In the genomic region with DNA sequence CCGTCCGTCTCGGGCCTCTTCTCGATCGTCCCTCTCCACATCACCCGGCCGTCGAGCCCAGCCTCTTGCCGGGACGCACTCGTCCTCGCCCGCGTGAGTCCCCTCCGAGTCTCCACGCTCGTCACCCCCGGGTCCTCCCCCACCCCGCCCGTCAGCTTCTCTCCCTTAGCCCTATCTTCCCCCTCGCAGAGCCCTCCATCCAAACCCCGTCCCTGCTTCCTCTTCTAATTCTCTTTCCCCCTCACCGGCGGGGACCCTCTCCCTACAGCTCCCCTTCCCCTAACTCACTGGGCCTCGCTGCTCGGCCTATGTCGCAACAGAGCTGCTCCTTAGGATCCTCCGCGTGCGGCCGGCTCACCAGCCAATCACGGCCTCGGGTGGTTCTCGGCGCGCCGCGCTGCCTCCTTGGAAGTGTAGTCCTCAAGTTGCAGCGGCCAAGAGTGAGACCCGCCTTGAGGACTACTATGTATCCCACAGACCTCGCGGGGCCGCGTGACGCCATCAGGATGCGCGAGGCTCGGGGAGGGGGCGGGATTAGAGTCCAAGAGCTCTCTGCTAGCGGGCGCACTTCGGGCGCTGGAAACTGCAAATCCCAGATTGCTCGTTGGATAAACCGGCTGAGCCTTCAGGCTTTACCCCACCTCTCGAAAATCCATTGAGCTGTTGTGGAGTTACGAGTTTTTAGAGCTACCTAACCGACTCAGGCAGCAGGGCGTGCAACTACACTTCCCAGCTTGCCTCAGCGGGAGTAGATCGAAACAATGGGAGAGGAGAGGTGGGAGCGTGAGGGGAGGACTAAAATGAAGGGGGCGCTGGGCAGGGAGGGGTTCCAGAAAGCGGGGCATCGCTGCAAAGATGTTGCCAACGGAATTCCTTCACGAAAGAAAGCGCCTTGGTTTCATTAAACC, we compare ENCODE assay signal across 8 cellular contexts. TPM values are rescaled to one million over a fixed set of nuclear protein-coding genes. Genes with fewer than 3 reads are reported as not detected.
DNase-seq lines count a peak whose midpoint lies in the region; ATAC-seq and TF ChIP-seq lines count a peak whose summit lies in the region.

Gene ABCF2 (minus strand): TSS at position 331 of the 908 bp plus-strand sequence. CDS start 747 bp downstream, outside the sequence.

- no peak for TF ChIP-seq RAD21 in IMR-90 (IDR thresholded peaks at IDR 0.05; ENCODE audit: low read length)

- peak within 1 kb of the TSS; percentile 63 for H3K56ac ChIP-seq in IMR-90 (ENCODE audit: extremely low read depth, insufficient read depth, low read length)

- no peaks in the 10 kb centered on the region for H4K20me1 ChIP-seq in IMR-90 (ENCODE audit: insufficient read depth, low read length)

- peak within 1 kb of the TSS; percentile 40; the same call in 1 of the 2 replicates for H3K23ac ChIP-seq in IMR-90 (ENCODE audit: low read depth, low read length)

- peak within 1 kb of the TSS; percentile 93 for H2AK9ac ChIP-seq in IMR-90 (replicated peaks; ENCODE audit: low read depth, low read length, poor library complexity)

- H3K4me3 ChIP-seq in IMR-90 (ENCODE audit: insufficient read depth, low read depth, low read length) = peak within 1 kb of the TSS; percentile 85
- peak within 1 kb of the TSS; percentile 54 for H3K4me3 ChIP-seq in mononuclear cell (ENCODE audit: low read length)

- peak within 1 kb of the TSS; percentile 92 for H3K4me2 ChIP-seq in IMR-90 (ENCODE audit: low read depth, low read length)

- peak within 1 kb of the TSS; percentile 37; the same call in 1 of the 2 replicates for H2AK5ac ChIP-seq in IMR-90 (ENCODE audit: low read depth, low read length)

- in situ Hi-C loops in IMR-90 (cut with MboI; ENCODE audit: low sequenced_read_pairs) = no loop called here

- no peak for TF ChIP-seq CTCF in IMR-90 (conservative IDR thresholded peaks at IDR 0.05; ENCODE audit: low read depth, low read length)

- DNase-seq in DMS 273 (lab: John Stamatoyannopoulos, UW; ENCODE audit: unreplicated experiment) (peak; percentile 100), IMR-90 (peak; percentile 99), OCI-M1 (lab: John Stamatoyannopoulos, UW) (peak; percentile 95), activated T-cell treated with anti-CD3 and anti-CD28 coated beads for 24 hours (ENCODE audit: low read depth) (peak; percentile 97), epidermal melanocyte (ENCODE audit: insufficient read length, low spot score) (peak; percentile 99)
- DNase-seq in stimulated activated CD8-positive, alpha-beta memory T cell treated with anti-CD3 and anti-CD28 coated beads, Interleukin-4, amount 100 ng/mL, for 1 hour (ENCODE audit: low read depth in 2 of 2, low spot score in 1 of 2) = peak; percentile 96 to 97

- H3K27me3 ChIP-seq in IMR-90 (ENCODE audit: control insufficient read depth, insufficient read depth, low read length) = no peaks in the 10 kb centered on the region
- no peaks in the 10 kb centered on the region for H3K27me3 ChIP-seq in mononuclear cell (ENCODE audit: insufficient read depth, low read length)

- peak within 1 kb of the TSS; percentile 62 for H3K14ac ChIP-seq in IMR-90 (replicated peaks; ENCODE audit: low read depth, low read length)

- H2BK20ac ChIP-seq in IMR-90 (ENCODE audit: low read depth, low read length) = no peak within 1 kb of the TSS

- peak within 1 kb of the TSS; percentile 55 for H4K91ac ChIP-seq in IMR-90 (ENCODE audit: insufficient read depth, low read depth, low read length)

- H3K79me1 ChIP-seq in IMR-90 (ENCODE audit: low read depth in 1 of 2, low read length in 2 of 2) = peaks cover 15 to 44% of the 10 kb centered on the region in 2 experiments

- POLR2A ChIA-PET in IMR-90 (lab: Charles Lee; ENCODE audit: unreplicated experiment) = interaction anchor here (0.6 to 1.2 kb wide), 6 partner anchors 10 to 1995 kb away, joined by 3 to 9 read pairs (median 4); no protein-coding TSS in a partner anchor

- peak within 1 kb of the TSS; percentile 95 for H3K9ac ChIP-seq in IMR-90 (ENCODE audit: low read depth, low read length)

- H3K9me1 ChIP-seq in IMR-90 (ENCODE audit: insufficient read depth, low read length) = peaks cover 4% of the 10 kb centered on the region

- H3K27ac ChIP-seq in IMR-90 (ENCODE audit: insufficient read depth, low read length) = peak within 1 kb of the TSS; percentile 92

- peaks cover 24% of the 10 kb centered on the region for H3K36me3 ChIP-seq in IMR-90 (ENCODE audit: control insufficient read depth, insufficient read depth, low read length)

- H3K4ac ChIP-seq in IMR-90 (ENCODE audit: low read depth, low read length) = peak within 1 kb of the TSS; percentile 83

- H3K4me1 ChIP-seq in IMR-90 (ENCODE audit: control insufficient read depth, insufficient read depth, low read length) (peaks cover 11% of the 10 kb centered on the region), mononuclear cell (ENCODE audit: insufficient read depth, low read length) (peaks cover 29% of the 10 kb centered on the region)

- CTCF ChIA-PET in IMR-90 (lab: Yijun Ruan, JAX) = interaction anchor here (0.6 to 1.1 kb wide), 2 partner anchors 10 to 78 kb away, joined by 3 to 4 read pairs; no protein-coding TSS in a partner anchor

- ATAC-seq in GM21528 (IDR thresholded peaks at IDR 0.05; ENCODE audit: low FRiP score, unreplicated experiment) = peak; percentile 98
- ATAC-seq in IMR-90 (ENCODE audit: low read depth) = peak; percentile 97

- peak within 1 kb of the TSS; percentile 90 for H2AFZ ChIP-seq in IMR-90 (replicated peaks; ENCODE audit: low read length, poor library complexity)

- 0 out of 2 replicates have a peak within 1 kb of the TSS, but pooled peaks have one; percentile 6 for H2BK120ac ChIP-seq in IMR-90 (ENCODE audit: low read depth, low read length)

- H2BK15ac ChIP-seq in IMR-90 (ENCODE audit: low read depth, low read length) = no peak within 1 kb of the TSS

- H4K8ac ChIP-seq in IMR-90 (ENCODE audit: low read depth in 2 of 2, low read length in 2 of 2) = peak within 1 kb of the TSS; percentile 93 to 98

- dilution Hi-C loops in IMR-90 (cut with HindIII; ENCODE audit: low sequenced_read_pairs, unreplicated experiment) = no loop called here

- H3K9me3 ChIP-seq in IMR-90 (ENCODE audit: control insufficient read depth, insufficient read depth, low read length) = no peaks in the 10 kb centered on the region
- no peaks in the 10 kb centered on the region for H3K9me3 ChIP-seq in mononuclear cell (ENCODE audit: low read depth, low read length)

- intact Hi-C loops in IMR-90 (cut with micrococcal nuclease) = no loop called here

- BruUV-seq in IMR-90 (replicated peaks; lab: Mats Ljungman, UMichigan) = no TSS peak

- peak within 1 kb of the TSS; percentile 94 for H4K5ac ChIP-seq in IMR-90 (ENCODE audit: low read depth, low read length)

- H2BK5ac ChIP-seq in IMR-90 (ENCODE audit: low read depth, low read length, poor library complexity, severe bottlenecking) = peak within 1 kb of the TSS; percentile 71

- H3K18ac ChIP-seq in IMR-90 (ENCODE audit: low read depth, low read length) = peak within 1 kb of the TSS; percentile 53

- 0% methylated on average over 25 of the region's 68 CpGs; no CpG with 5 or more reads in 1 of the 2 experiments for WGBS in IMR-90 (ENCODE audit: extremely low coverage in 2 of 2, insufficient read length in 1 of 2), 2 experiments

- peak; percentile 77 for TF ChIP-seq POLR2A in IMR-90 (IDR thresholded peaks at IDR 0.05; ENCODE audit: low read depth, low read length)

TF ChIP-seq in IMR-90, 13 proteins besides CTCF, POLR2A, EP300 and RAD21:
- TF ChIP-seq MAZ (IDR thresholded peaks at IDR 0.05; ENCODE audit: borderline replicate concordance, low read depth, low read length) = peak; percentile 99
- TF ChIP-seq, protein P1, sequence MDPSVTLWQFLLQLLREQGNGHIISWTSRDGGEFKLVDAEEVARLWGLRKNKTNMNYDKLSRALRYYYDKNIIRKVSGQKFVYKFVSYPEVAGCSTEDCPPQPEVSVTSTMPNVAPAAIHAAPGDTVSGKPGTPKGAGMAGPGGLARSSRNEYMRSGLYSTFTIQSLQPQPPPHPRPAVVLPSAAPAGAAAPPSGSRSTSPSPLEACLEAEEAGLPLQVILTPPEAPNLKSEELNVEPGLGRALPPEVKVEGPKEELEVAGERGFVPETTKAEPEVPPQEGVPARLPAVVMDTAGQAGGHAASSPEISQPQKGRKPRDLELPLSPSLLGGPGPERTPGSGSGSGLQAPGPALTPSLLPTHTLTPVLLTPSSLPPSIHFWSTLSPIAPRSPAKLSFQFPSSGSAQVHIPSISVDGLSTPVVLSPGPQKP (IDR thresholded peaks at IDR 0.05; ENCODE audit: borderline replicate concordance, low read depth, low read length) = no peak
- no peak for TF ChIP-seq SMC3 (IDR thresholded peaks at IDR 0.05; ENCODE audit: low read depth, low read length)
- TF ChIP-seq MXI1 (IDR thresholded peaks at IDR 0.05; ENCODE audit: borderline replicate concordance, low read depth, low read length) = peak; percentile 80; the same call in 1 of the 2 replicates
- TF ChIP-seq CEBPB (IDR thresholded peaks at IDR 0.05; ENCODE audit: low read depth, low read length) = peak; percentile 99
- TF ChIP-seq NFE2L2 (IDR thresholded peaks at IDR 0.05; ENCODE audit: low read depth, low read length) = peak; percentile 8; the same call in 1 of the 2 replicates
- TF ChIP-seq FOS (IDR thresholded peaks at IDR 0.05; ENCODE audit: low read depth, low read length) = no peak
- TF ChIP-seq CHD1 (IDR thresholded peaks at IDR 0.05; ENCODE audit: low read depth, low read length) = no peak
- TF ChIP-seq USF2 (IDR thresholded peaks at IDR 0.05; ENCODE audit: low read depth, low read length) = peak; percentile 76
- TF ChIP-seq RCOR1 (IDR thresholded peaks at IDR 0.05; ENCODE audit: insufficient replicate concordance, low read length) = no peak
- TF ChIP-seq BHLHE40 (IDR thresholded peaks at IDR 0.05; ENCODE audit: low read depth, low read length) = no peak
- 0 out of 2 replicates have a peak, but pooled peaks have one; percentile 39 for TF ChIP-seq RFX5 (IDR thresholded peaks at IDR 0.05; ENCODE audit: low read depth, low read length)
- no peak for TF ChIP-seq MAFK (IDR thresholded peaks at IDR 0.05; ENCODE audit: low read depth, low read length)
TF ChIP-seq in IMR-90: peak in this region for 6.

RNA-seq across cellular contexts. Expression of gene ABCF2, which starts in this region (rescaled TPM):
- total RNA-seq in IMR-90 (2012; rRNA removed) = 100 and 103 TPM in 2 replicates
- polyA plus RNA-seq in IMR-90 (2012; rRNA removed) = 40.3 and 46.2 TPM in 2 replicates
- polyA plus RNA-seq in IMR-90 (2012; cell fraction: cytosol; rRNA removed) = 20.3 and 26.3 TPM in 2 replicates
- polyA plus RNA-seq in IMR-90 (2012; cell fraction: nucleus; rRNA removed; ENCODE audit: low replicate concordance) = 31.5 and 41.9 TPM in 2 replicates
- total RNA-seq in mononuclear cell = 9.7 TPM

Comparison
In these comparisons a context has a peak if more than half of its experiments do, and no peak if none do; other contexts are left out.
1. Peak in every context shown above with its lines: DNase-seq, ATAC-seq, H3K4me3 ChIP-seq and H3K27ac ChIP-seq.